Comparison of ENCODE assay signal across 8 cellular contexts in the genomic region with DNA sequence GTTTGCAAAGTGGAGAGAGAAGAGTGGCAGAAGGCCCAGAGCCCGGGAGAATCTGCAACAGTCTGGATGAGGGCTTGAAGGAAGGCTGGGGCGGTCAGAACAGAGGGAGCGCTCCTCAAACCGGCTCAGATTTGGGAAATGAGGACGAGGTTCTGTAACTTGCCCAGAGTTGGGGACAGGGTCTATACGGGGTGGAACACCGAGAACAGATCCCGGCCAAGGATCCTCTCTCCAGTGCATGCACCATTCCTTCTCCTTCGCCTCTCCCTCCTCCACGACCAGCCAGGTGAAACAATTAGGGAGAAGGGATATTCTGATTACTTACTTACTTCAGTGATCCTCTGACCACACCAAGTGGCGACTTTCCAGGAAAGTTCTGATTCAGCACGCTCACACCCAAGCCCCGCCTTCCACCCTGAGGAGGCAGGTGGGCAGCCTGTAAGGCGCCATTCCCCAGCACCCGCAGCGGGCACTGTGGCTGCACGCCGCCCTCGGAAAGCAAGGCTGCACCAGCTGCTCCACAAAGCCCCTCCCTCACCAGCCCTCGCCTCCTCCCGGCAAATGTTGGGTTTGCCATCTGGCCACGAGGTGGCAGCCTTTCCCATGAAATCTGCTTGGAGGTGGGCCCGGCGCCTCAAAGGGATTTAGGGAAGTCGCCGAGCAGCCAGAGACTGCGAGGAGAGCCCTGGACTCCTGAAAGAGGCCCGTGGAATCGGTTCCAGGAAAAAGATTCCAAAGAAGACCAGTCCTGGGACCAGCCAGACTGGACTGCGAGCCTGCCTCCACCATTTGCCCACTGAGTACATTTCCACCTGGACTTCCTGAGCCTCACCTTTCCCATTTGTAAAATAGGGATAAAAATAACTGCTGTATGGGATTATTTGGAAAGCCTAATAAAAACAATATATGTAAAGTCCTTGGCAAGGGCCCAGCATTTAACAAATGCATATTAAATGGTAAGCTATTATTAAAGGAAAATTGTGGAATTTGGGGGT. TPM values are rescaled to one million over a fixed set of nuclear protein-coding genes. Genes with fewer than 3 reads are reported as not detected.
DNase-seq lines count a peak whose midpoint lies in the region; ATAC-seq and TF ChIP-seq lines count a peak whose summit lies in the region.

No MANE protein-coding gene starts in this region.

- H3K27me3 Mint-ChIP-seq in activated naive CD4-positive, alpha-beta T cell treated with anti-CD3 and anti-CD28 coated beads, Interleukin-2, amount 10 ng/mL, durations not matched to agents 7 days and 5 days, result peaks cover 27% of the 10 kb centered on the region

- CTCF ChIA-PET in HEK293 (lab: Yijun Ruan, JAX), result interaction anchor here (0.5 to 3.0 kb wide), 30 partner anchors 10 to 1312 kb away, joined by 3 to 17 read pairs (median 4); partner anchors contain the start of genes RARS1 and WWC1
- CTCF ChIA-PET in activated naive CD4-positive, alpha-beta T cell treated with anti-CD3 and anti-CD28 coated beads, Interleukin-2, amount 10 ng/mL, durations not matched to agents 7 days and 5 days (lab: Charles Lee), result interaction anchor here (0.6 to 2.3 kb wide), 12 partner anchors 9 to 680 kb away, joined by 3 to 16 read pairs (median 3); no protein-coding TSS in a partner anchor

- H3K9ac ChIP-seq in MM.1S (ENCODE audit: low read length), result no peak overlapping the region

- H2AFZ ChIP-seq in MM.1S (ENCODE audit: low read length), result peak overlapping the region; percentile 9

- H3K36me3 ChIP-seq in HEK293 (ENCODE audit: control insufficient read depth in 2 of 2, insufficient read depth in 1 of 2, low read length in 2 of 2) (no peaks in the 10 kb centered on the region), MM.1S (replicated peaks; ENCODE audit: insufficient read depth, low read length) (no peaks in the 10 kb centered on the region), testis (ENCODE audit: low read depth, missing control alignments) (no peaks in the 10 kb centered on the region)

- 1 to 3% methylated on average over 30 of the region's 30 CpGs for WGBS in testis, 2 donors

- no peak overlapping the region for H3K27ac Mint-ChIP-seq in activated naive CD4-positive, alpha-beta T cell treated with anti-CD3 and anti-CD28 coated beads, Interleukin-2, amount 10 ng/mL, durations not matched to agents 7 days and 5 days

- peak overlapping the region; percentile 26 for H3K4me3 ChIP-seq in HEK293 (ENCODE audit: low read depth, low read length)
- H3K4me3 ChIP-seq in MM.1S (ENCODE audit: low read length), result peak overlapping the region; percentile 55
- H3K4me3 ChIP-seq in testis, result peak overlapping the region; percentile 9 to 32

- peak; percentile 92 for ATAC-seq in omental fat pad (ENCODE audit: low FRiP score)

- peaks cover 12% of the 10 kb centered on the region for H3K4me1 Mint-ChIP-seq in activated naive CD4-positive, alpha-beta T cell treated with anti-CD3 and anti-CD28 coated beads, Interleukin-2, amount 10 ng/mL, durations not matched to agents 7 days and 5 days

- H3K9me3 ChIP-seq in HEK293 (ENCODE audit: control insufficient read depth, insufficient read depth, low read depth, low read length) (no peaks in the 10 kb centered on the region), MM.1S (replicated peaks; ENCODE audit: insufficient read depth, low read length) (no peaks in the 10 kb centered on the region), testis (no peaks in the 10 kb centered on the region)

- intact Hi-C loops in testis (cut with DNase I; ENCODE audit: low total_unique reads), result no loop called here

- H3K27me3 ChIP-seq in MM.1S (replicated peaks; ENCODE audit: insufficient read depth, low read length) (no peaks in the 10 kb centered on the region; the same call in 1 of the 2 replicates), testis (no peaks in the 10 kb centered on the region)

- H3K9me2 ChIP-seq in MM.1S (replicated peaks; ENCODE audit: insufficient read depth, low read length), result no peaks in the 10 kb centered on the region

- DNase-seq in GF-D8 (lab: John Stamatoyannopoulos, UW), result peak; percentile 31
- DNase-seq in MM.1S, result peak; percentile 78
- DNase-seq in SIG-M5 treated with dmso at 0.1 percent for 504 hours (lab: John Stamatoyannopoulos, UW; ENCODE audit: unreplicated experiment), result peak; percentile 82
- peak; percentile 81 for DNase-seq in activated naive CD4-positive, alpha-beta T cell treated with anti-CD3 and anti-CD28 coated beads, Interleukin-2, amount 10 ng/mL, durations not matched to agents 7 days and 5 days
- peak; percentile 98 for DNase-seq in glomerular visceral epithelial cell (ENCODE audit: extremely low spot score)
- peak; percentile 75 for DNase-seq in omental fat pad (ENCODE audit: low spot score)
- DNase-seq in testis, result peak; percentile 90

- TF ChIP-seq CTCF in HEK293 (tag by site-specific recombination; IDR thresholded peaks at IDR 0.05) (peak; percentile 96), MM.1S (IDR thresholded peaks at IDR 0.05; ENCODE audit: low read length) (peak; percentile 91), omental fat pad (IDR thresholded peaks at IDR 0.05) (peak in 1 of 3 donors; percentile 61), testis (IDR thresholded peaks at IDR 0.05) (peak; percentile 73 to 83 (median 80))

- H3K4me1 ChIP-seq in HEK293 (ENCODE audit: control insufficient read depth, insufficient read depth, low read length) (peaks cover 6% of the 10 kb centered on the region), MM.1S (ENCODE audit: low read length) (peaks cover 5% of the 10 kb centered on the region; the same call in 1 of the 2 replicates), testis (no peaks in the 10 kb centered on the region)

- POLR2A ChIA-PET in HEK293 (lab: Yijun Ruan, JAX), result interaction anchor here (0.6 to 2.1 kb wide), 3 partner anchors 23 to 214 kb away, joined by 3 to 8 read pairs (median 3); partner anchors contain the start of gene WWC1

- no peak overlapping the region for H3K4me3 Mint-ChIP-seq in activated naive CD4-positive, alpha-beta T cell treated with anti-CD3 and anti-CD28 coated beads, Interleukin-2, amount 10 ng/mL, durations not matched to agents 7 days and 5 days

- no peaks in the 10 kb centered on the region for H3K9me3 Mint-ChIP-seq in activated naive CD4-positive, alpha-beta T cell treated with anti-CD3 and anti-CD28 coated beads, Interleukin-2, amount 10 ng/mL, durations not matched to agents 7 days and 5 days

- peaks cover 19% of the 10 kb centered on the region for H3F3A ChIP-seq in MM.1S (ENCODE audit: insufficient read depth, low read length)

- H3K36me3 Mint-ChIP-seq in activated naive CD4-positive, alpha-beta T cell treated with anti-CD3 and anti-CD28 coated beads, Interleukin-2, amount 10 ng/mL, durations not matched to agents 7 days and 5 days, result no peaks in the 10 kb centered on the region

- no peak for TF ChIP-seq POLR2A in testis (IDR thresholded peaks at IDR 0.05)

- H3K79me2 ChIP-seq in MM.1S (ENCODE audit: low read length), result no peaks in the 10 kb centered on the region

- no peaks in the 10 kb centered on the region for H4K20me1 ChIP-seq in MM.1S (ENCODE audit: insufficient read depth, low read length)

- no peak overlapping the region; the same call in 1 of the 2 replicates for H3K27ac ChIP-seq in HEK293 (ENCODE audit: extremely low read depth, low read depth, low read length)
- no peak overlapping the region for H3K27ac ChIP-seq in MM.1S (ENCODE audit: low read length)
- no peak overlapping the region for H3K27ac ChIP-seq in testis

- peak overlapping the region; percentile 94 for H3K4me2 ChIP-seq in MM.1S (ENCODE audit: low read depth, low read length)

TF ChIP-seq in HEK293, 187 proteins besides CTCF, POLR2A, EP300 and RAD21 (continues in another document):
- peak; percentile 85 for TF ChIP-seq ZBTB8A (tag by site-specific recombination; IDR thresholded peaks at IDR 0.05)
- TF ChIP-seq ZNF10 (tag by site-specific recombination; IDR thresholded peaks at IDR 0.05), result no peak; the same call in none of the 2 replicates
- TF ChIP-seq ZNF2 (tag by site-specific recombination; IDR thresholded peaks at IDR 0.05), result peak; percentile 95
- TF ChIP-seq ZNF701 (tag by site-specific recombination; IDR thresholded peaks at IDR 0.05), result no peak
- TF ChIP-seq OSR2 (tag by site-specific recombination; IDR thresholded peaks at IDR 0.05), result no peak
- TF ChIP-seq ZNF704 (tag by site-specific recombination; IDR thresholded peaks at IDR 0.05), result no peak
- TF ChIP-seq ZFP41 (tag by site-specific recombination; IDR thresholded peaks at IDR 0.05; ENCODE audit: borderline replicate concordance), result no peak
- TF ChIP-seq ZNF670 (tag by site-specific recombination; IDR thresholded peaks at IDR 0.05; ENCODE audit: low read depth), result no peak
- no peak for TF ChIP-seq ZNF423 (tag by site-specific recombination; IDR thresholded peaks at IDR 0.05)
- no peak for TF ChIP-seq ZNF433 (tag by site-specific recombination; IDR thresholded peaks at IDR 0.05; ENCODE audit: low read depth)
- no peak for TF ChIP-seq ZBTB21 (tag by site-specific recombination; IDR thresholded peaks at IDR 0.05)
- TF ChIP-seq EGR2 (tag by site-specific recombination; IDR thresholded peaks at IDR 0.05; ENCODE audit: low read depth), result peak; percentile 79
- TF ChIP-seq ZBTB6 (tag by site-specific recombination; IDR thresholded peaks at IDR 0.05), result no peak
- TF ChIP-seq ZNF544 (tag by site-specific recombination; IDR thresholded peaks at IDR 0.05), result no peak
- peak; percentile 100 for TF ChIP-seq ZFP69B (tag by site-specific recombination; IDR thresholded peaks at IDR 0.05)
- no peak for TF ChIP-seq ZNF830 (tag by site-specific recombination; IDR thresholded peaks at IDR 0.05; ENCODE audit: low read depth)
- TF ChIP-seq YY1 (tag by site-specific recombination; IDR thresholded peaks at IDR 0.05), result no peak

RNA-seq across cellular contexts. Expression of gene WWC1, which starts 22.2 kb away (rescaled TPM):
- total RNA-seq in omental fat pad (10 to 100 TPM in 3 of 4 donors, under 1 TPM in 1; 0.63 to 92.6 (median 21.0) TPM), testis (1 to 10 TPM; 3.7 to 5.6 TPM)
- polyA plus RNA-seq in testis (ENCODE audit: insufficient read depth, low read depth, low replicate concordance), result 6.0 TPM

Comparison
In these comparisons a context has a peak if more than half of its experiments do, and no peak if none do; other contexts are left out.
1. DNase-seq: peak in every context shown above with its lines; median percentile 98 in glomerular visceral epithelial cell; 90 in testis; 82 in SIG-M5 treated with dmso at 0.1 percent for 504 hours; 81 in activated naive CD4-positive, alpha-beta T cell treated with anti-CD3 and anti-CD28 coated beads, Interleukin-2, amount 10 ng/mL, durations not matched to agents 7 days and 5 days; 78 in MM.1S; 75 in omental fat pad; 31 in GF-D8.